8 cellular contexts compared by ENCODE assay signal in genomic region chr17:73092518-73093135, GRCh38. TPM values are rescaled to one million over a fixed set of nuclear protein-coding genes. Genes with fewer than 3 reads are reported as not detected.
A peak's percentile ranks its signal among the peaks of the same experiment; 100 is the strongest.
DNase-seq lines count a peak whose midpoint lies in the region; ATAC-seq, FAIRE-seq and TF ChIP-seq lines count a peak whose summit lies in the region.

Gene SLC39A11, minus strand, starts transcription at chr17:73092688. Its CDS starts 3,924 bp downstream, at chr17:73088764.

- H3K36me3 ChIP-seq in BLaER1 (peaks cover 14% of the 10 kb centered on the region), HepG2 (replicated peaks in 1 of 2; ENCODE audit: control insufficient read depth in 1 of 2, insufficient read depth in 2 of 2, low read length in 2 of 2) (peaks cover 0 to 2% of the 10 kb centered on the region in 2 experiments; a peak in 1 of 5 replicates)

- DNase-seq in NCI-H526 treated with DMSO at 0.1 percent for 48 hours (lab: John Stamatoyannopoulos, UW): peak; percentile 82
- DNase-seq in activated CD4-positive, alpha-beta T cell treated with anti-CD3 and anti-CD28 coated beads, Interleukin-2, amount 50 U/mL, for 1 hour: peak; percentile 86
- DNase-seq in dermis blood vessel endothelial cell: peak; percentile 92
- DNase-seq in HepG2 (ENCODE audit: low spot score): peak; percentile 92
- DNase-seq in stimulated activated CD4-positive, alpha-beta T cell treated with anti-CD3 and anti-CD28 coated beads, Interleukin-4, amount 100 ng/mL, for 1 hour: peak; percentile 91

- H4K20me1 ChIP-seq in BLaER1: no peaks in the 10 kb centered on the region
- no peaks in the 10 kb centered on the region for H4K20me1 ChIP-seq in HepG2 (ENCODE audit: insufficient read depth, low read length)

- TF ChIP-seq CTCF in HepG2 (CRISPR knock-in tag; IDR thresholded peaks at IDR 0.05): 0 out of 2 replicates have a peak, but pooled peaks have one; percentile 10

- no peaks in the 10 kb centered on the region for H3K27me3 ChIP-seq in BLaER1
- peaks cover 0 to 24% of the 10 kb centered on the region in 2 experiments; a peak in 3 of 5 replicates for H3K27me3 ChIP-seq in HepG2 (ENCODE audit: control insufficient read depth in 1 of 2, insufficient read depth in 2 of 2, low read length in 2 of 2)

- WGBS in HepG2 (ENCODE audit: low lambda C conversion rate): 14% methylated on average over 23 of the region's 23 CpGs

- H3K9ac ChIP-seq in BLaER1 (peak within 1 kb of the TSS; percentile 80), HepG2 (ENCODE audit: insufficient read depth, low read depth, low read length) (peak within 1 kb of the TSS; percentile 67)

- intact Hi-C loops in HepG2 (cut with micrococcal nuclease; ENCODE audit: unreplicated experiment): loop anchor here (1.0 to 5.0 kb wide), 2 partner anchors 60 to 105 kb away; no protein-coding TSS in a partner anchor

- TF ChIP-seq POLR2A in HepG2 (IDR thresholded peaks at IDR 0.05; ENCODE audit: insufficient read depth in 1 of 2, low read depth in 2 of 2, low read length in 2 of 2): peak; percentile 56 to 79

- ATAC-seq in GM19324 (IDR thresholded peaks at IDR 0.05; ENCODE audit: low FRiP score, unreplicated experiment) (peak; percentile 96), HG03469 (IDR thresholded peaks at IDR 0.05; ENCODE audit: unreplicated experiment) (peak; percentile 93), HepG2 (peak; percentile 87)

- H3K4me1 ChIP-seq in BLaER1: peaks cover 45% of the 10 kb centered on the region
- peaks cover 42% of the 10 kb centered on the region for H3K4me1 ChIP-seq in HepG2 (ENCODE audit: insufficient read depth, low read length)

- CTCF ChIA-PET in HepG2 (lab: Yijun Ruan, JAX; ENCODE audit: low intra/inter-chr PET ratio, low total read pairs): no interaction called here

- H3K79me2 ChIP-seq in HepG2 (ENCODE audit: insufficient read depth, low read length): peaks cover 9% of the 10 kb centered on the region

- H3K9me3 ChIP-seq in BLaER1 (no peaks in the 10 kb centered on the region), HepG2 (ENCODE audit: low read length) (no peaks in the 10 kb centered on the region)

- peak; percentile 66 for FAIRE-seq in HepG2 (lab: Jason Lieb, UNC)

- H3K27ac ChIP-seq in BLaER1 (peak within 1 kb of the TSS; percentile 78), HepG2 (ENCODE audit: extremely low read length, insufficient read depth, low read length) (peak within 1 kb of the TSS; percentile 61)

- TF ChIP-seq RAD21 in HepG2 (CRISPR knock-in tag; IDR thresholded peaks at IDR 0.05): peak; percentile 30; the same call in 1 of the 2 replicates

- in situ Hi-C loops in HepG2 (cut with HindIII; ENCODE audit: extremely low pct_ligation_motif_present, low pct_unique_long_range_greater_than_20kb): loop anchor here (10.0 kb wide), 1 partner anchor 528 kb away; no protein-coding TSS in a partner anchor

- POLR2A ChIA-PET in HepG2 (lab: Yijun Ruan, JAX): interaction anchor here (0.7 to 1.0 kb wide), 3 partner anchors 15 to 108 kb away, joined by 3 to 5 read pairs (median 3); no protein-coding TSS in a partner anchor

- peak within 1 kb of the TSS; percentile 80 for H3K4me3 ChIP-seq in BLaER1
- H3K4me3 ChIP-seq in HepG2 (replicated peaks in 1 of 3; ENCODE audit: insufficient read depth in 1 of 3, low read depth in 2 of 3, low read length in 3 of 3): peak within 1 kb of the TSS; percentile 76 to 80 (median 78)

- no TSS peak for BruUV-seq in HepG2 (replicated peaks; lab: Mats Ljungman, UMichigan)

- peak within 1 kb of the TSS; percentile 97 for H3K4me2 ChIP-seq in BLaER1
- peak within 1 kb of the TSS; percentile 93 for H3K4me2 ChIP-seq in HepG2 (ENCODE audit: low read depth, low read length)

- TF ChIP-seq EP300 in HepG2 (IDR thresholded peaks at IDR 0.05; ENCODE audit: low read depth in 2 of 2, low read length in 2 of 2) (peak in 1 of 2 experiments; percentile 55; a peak in 2 of 4 replicates), HepG2 (CRISPR knock-in tag; IDR thresholded peaks at IDR 0.05; ENCODE audit: borderline replicate concordance) (0 out of 2 replicates have a peak, but pooled peaks have one; percentile 20)

- H2AFZ ChIP-seq in HepG2 (ENCODE audit: low read length): peak within 1 kb of the TSS; percentile 67

TF ChIP-seq in HepG2, 621 proteins besides CTCF, POLR2A, EP300 and RAD21 (continues in another document):
- peak; percentile 62; the same call in 1 of the 2 replicates for TF ChIP-seq IRF9 (CRISPR knock-in tag; IDR thresholded peaks at IDR 0.05; ENCODE audit: borderline replicate concordance)
- peak; percentile 46; the same call in 1 of the 2 replicates for TF ChIP-seq ZBTB43 (CRISPR knock-in tag; conservative IDR thresholded peaks at IDR 0.05)
- TF ChIP-seq DNMT1 (CRISPR knock-in tag; IDR thresholded peaks at IDR 0.05): peak; percentile 70; the same call in 1 of the 2 replicates
- TF ChIP-seq SP2 (CRISPR knock-in tag; IDR thresholded peaks at IDR 0.05): no peak; the same call in 1 of the 2 replicates
- TF ChIP-seq GZF1 (CRISPR knock-in tag; IDR thresholded peaks at IDR 0.05): no peak
- peak; percentile 76 for TF ChIP-seq ZBTB38 (CRISPR knock-in tag; IDR thresholded peaks at IDR 0.05)
- TF ChIP-seq TAF1 (CRISPR knock-in tag; IDR thresholded peaks at IDR 0.05): peak; percentile 48; the same call in 1 of the 2 replicates
- TF ChIP-seq MLX (CRISPR knock-in tag; IDR thresholded peaks at IDR 0.05): peak; percentile 73
- no peak for TF ChIP-seq CAMTA2 (CRISPR knock-in tag; IDR thresholded peaks at IDR 0.05; ENCODE audit: borderline replicate concordance)
- 0 out of 2 replicates have a peak, but pooled peaks have one; percentile 12 for TF ChIP-seq AHR (CRISPR knock-in tag; IDR thresholded peaks at IDR 0.05)
- TF ChIP-seq BCL3 (CRISPR knock-in tag; IDR thresholded peaks at IDR 0.05): peak; percentile 79; the same call in 1 of the 2 replicates
- TF ChIP-seq ELF1 (CRISPR knock-in tag; IDR thresholded peaks at IDR 0.05): peak; percentile 98

RNA-seq across cellular contexts. Expression of gene SLC39A11, which starts in this region (rescaled TPM):
- total RNA-seq in dermis blood vessel endothelial cell (11.1 and 17.4 TPM in 2 replicates), HepG2 (2016; rRNA removed; fragmentation: Illumina TruSeq; extraction: Trizol) (19.2 and 31.5 TPM in 2 replicates)
- 4.1 and 5.7 TPM in 2 replicates for total RNA-seq in HepG2 (2016; cell fraction: cytosol; rRNA removed; fragmentation: Illumina TruSeq; extraction: Trizol; ENCODE audit: low read depth)
- 17.6 and 30.8 TPM in 2 replicates for total RNA-seq in HepG2 (2016; cell fraction: insoluble cytoplasmic fraction; rRNA removed; fragmentation: Illumina TruSeq; extraction: Trizol)
- 11.7 and 12.9 TPM in 2 replicates for total RNA-seq in HepG2 (2016; cell fraction: membrane; rRNA removed; fragmentation: Illumina TruSeq; extraction: Trizol)
- total RNA-seq in HepG2 (2016; cell fraction: nucleus; rRNA removed; fragmentation: Illumina TruSeq; extraction: Trizol): 44.0 and 45.4 TPM in 2 replicates
- polyA plus RNA-seq in HepG2 (2011; rRNA removed): 17.2 and 18.4 TPM in 2 replicates
- polyA plus RNA-seq in HepG2 (2011; cell fraction: cytosol; rRNA removed): 16.2 and 18.4 TPM in 2 replicates
- polyA plus RNA-seq in HepG2 (2011; cell fraction: nucleus; rRNA removed): 15.4 and 18.6 TPM in 2 replicates
- 17.7 and 24.6 TPM in 2 replicates for polyA plus RNA-seq in HepG2 (2012)
- 2.6 and 3.2 TPM in 2 replicates for polyA plus RNA-seq in HepG2 (2016; cell fraction: cytosol; fragmentation: Illumina TruSeq; extraction: Trizol; ENCODE audit: low read depth)
- 14.1 and 14.5 TPM in 2 replicates for polyA plus RNA-seq in HepG2 (2016; cell fraction: insoluble cytoplasmic fraction; fragmentation: Illumina TruSeq; extraction: Trizol; ENCODE audit: low read depth)
- 6.3 and 6.4 TPM in 2 replicates for polyA plus RNA-seq in HepG2 (2016; cell fraction: membrane; fragmentation: Illumina TruSeq; extraction: Trizol; ENCODE audit: low read depth)
- polyA plus RNA-seq in HepG2 (2016; cell fraction: nucleus; fragmentation: Illumina TruSeq; extraction: Trizol; ENCODE audit: insufficient read depth, low read depth): 27.4 and 30.8 TPM in 2 replicates
- 37.9 and 99.2 TPM in 2 replicates for polyA minus RNA-seq in HepG2 (2011; rRNA and poly(A)+ RNA removed; ENCODE audit: low replicate concordance)
- 19.3 and 20.3 TPM in 2 replicates for polyA minus RNA-seq in HepG2 (2011; cell fraction: cytosol; rRNA and poly(A)+ RNA removed)
- 52.5 and 61.2 TPM in 2 replicates for polyA minus RNA-seq in HepG2 (2011; cell fraction: nucleus; rRNA and poly(A)+ RNA removed)

Comparison
In these comparisons a context has a peak if more than half of its experiments do, and no peak if none do; other contexts are left out.
1. Peak in every context shown above with its lines: DNase-seq, ATAC-seq, H3K4me3 ChIP-seq and H3K27ac ChIP-seq.